1 cellular context compared by ENCODE assay signal in the genomic region with DNA sequence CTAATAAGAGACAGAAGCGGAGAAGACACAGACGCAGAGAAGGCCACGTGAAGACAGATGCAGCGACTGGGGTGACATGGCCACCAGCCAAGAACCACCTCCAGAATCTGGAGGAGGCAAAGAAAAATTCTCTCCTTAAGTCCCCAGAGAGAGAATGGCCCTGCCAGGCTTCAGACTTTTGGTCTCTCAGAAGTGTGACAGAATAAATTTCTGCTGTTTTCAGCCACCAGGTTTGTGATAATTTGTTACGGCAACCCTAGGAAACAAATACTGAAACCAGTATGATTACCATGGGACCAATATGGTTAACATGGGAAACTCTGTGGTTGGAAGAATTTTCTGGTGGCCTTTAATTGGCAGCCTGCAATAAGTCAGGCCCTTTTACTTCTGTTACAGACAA.
TF ChIP-seq lines count a peak whose summit lies in the region.

No MANE protein-coding gene starts in this region.

TF ChIP-seq in GM12878, 131 proteins besides CTCF, POLR2A, EP300 and RAD21 (continued from another document):
- peak; percentile 46; the same call in 1 of the 2 replicates for TF ChIP-seq PKNOX1 (IDR thresholded peaks at IDR 0.05)
- peak in 1 of 2 experiments; percentile 17; a peak in 1 of 4 replicates for TF ChIP-seq BHLHE40 (IDR thresholded peaks at IDR 0.05; ENCODE audit: borderline replicate concordance in 1 of 2, low read depth in 2 of 2, low read length in 1 of 2)
- TF ChIP-seq NFXL1 (IDR thresholded peaks at IDR 0.05; ENCODE audit: borderline replicate concordance) = no peak
- no peak for TF ChIP-seq HCFC1 (IDR thresholded peaks at IDR 0.05; ENCODE audit: low read length)
- TF ChIP-seq MTA2 (IDR thresholded peaks at IDR 0.05; ENCODE audit: low read depth) = peak; percentile 59; the same call in 1 of the 2 replicates
- TF ChIP-seq PAX5 (IDR thresholded peaks at IDR 0.05; ENCODE audit: borderline replicate concordance, low read depth, low read length) = 0 out of 2 replicates have a peak, but pooled peaks have one; percentile 16
- peak; percentile 81 for TF ChIP-seq MEF2B (IDR thresholded peaks at IDR 0.05; ENCODE audit: partially characterized antibody, poor library complexity, severe bottlenecking)
- TF ChIP-seq WRNIP1 (IDR thresholded peaks at IDR 0.05; ENCODE audit: borderline replicate concordance, low read depth, low read length) = no peak
TF ChIP-seq in GM12878: peak in this region for 9.
